In genomic region chr1:2234762-2235113, GRCh38 we compare ENCODE assay signal across 1 cellular context.
TF ChIP-seq lines count a peak whose summit lies in the region.

No MANE protein-coding gene starts in this region.

TF ChIP-seq in HepG2, 621 proteins besides CTCF, POLR2A, EP300 and RAD21 (continued from another document and continues in another):
- TF ChIP-seq ZNF142 (CRISPR knock-in tag; IDR thresholded peaks at IDR 0.05) (peak; percentile 96), TBX2 (CRISPR knock-in tag; IDR thresholded peaks at IDR 0.05; ENCODE audit: borderline replicate concordance) (peak; percentile 42), ZNF280D (CRISPR knock-in tag; IDR thresholded peaks at IDR 0.05) (0 out of 2 replicates have a peak, but pooled peaks have one; percentile 18), ARNT2 (CRISPR knock-in tag; IDR thresholded peaks at IDR 0.05; ENCODE audit: low read depth) (no peak), TFAP4 (IDR thresholded peaks at IDR 0.05; ENCODE audit: borderline replicate concordance, low read depth) (peak; percentile 24; the same call in 1 of the 2 replicates), DMAP1 (CRISPR knock-in tag; IDR thresholded peaks at IDR 0.05) (no peak; the same call in 1 of the 2 replicates), ZNF253 (CRISPR knock-in tag; IDR thresholded peaks at IDR 0.05; ENCODE audit: borderline replicate concordance) (no peak), SAP130 (CRISPR knock-in tag; IDR thresholded peaks at IDR 0.05; ENCODE audit: low read depth) (peak; percentile 50), ZNF552 (CRISPR knock-in tag; IDR thresholded peaks at IDR 0.05; ENCODE audit: borderline replicate concordance) (peak; percentile 98; the same call in 1 of the 2 replicates), ZFP90 (CRISPR knock-in tag; IDR thresholded peaks at IDR 0.05; ENCODE audit: borderline replicate concordance) (no peak), HNRNPH1 (optimal IDR thresholded peaks at IDR 0.05; ENCODE audit: low read depth, low read length) (no peak), ZNF292 (CRISPR knock-in tag; IDR thresholded peaks at IDR 0.05; ENCODE audit: borderline replicate concordance, low read depth) (0 out of 2 replicates have a peak, but pooled peaks have one; percentile 7), MXD4 (CRISPR knock-in tag; IDR thresholded peaks at IDR 0.05) (peak; percentile 20), GLMP (CRISPR knock-in tag; IDR thresholded peaks at IDR 0.05; ENCODE audit: borderline replicate concordance) (no peak), LCORL (IDR thresholded peaks at IDR 0.05) (no peak), LCORL (CRISPR knock-in tag; IDR thresholded peaks at IDR 0.05) (0 out of 2 replicates have a peak, but pooled peaks have one; percentile 41), GABPA (IDR thresholded peaks at IDR 0.05; ENCODE audit: low read depth, low read length) (no peak), GABPA (CRISPR knock-in tag; IDR thresholded peaks at IDR 0.05; ENCODE audit: low read depth) (0 out of 2 replicates have a peak, but pooled peaks have one; percentile 6), ZNF878 (CRISPR knock-in tag; IDR thresholded peaks at IDR 0.05) (no peak), KMT2A (CRISPR knock-in tag; IDR thresholded peaks at IDR 0.05) (peak; percentile 51; the same call in 1 of the 2 replicates), PCBP1 (IDR thresholded peaks at IDR 0.05; ENCODE audit: borderline replicate concordance, low read depth, low read length) (no peak), ZNF674 (CRISPR knock-in tag; IDR thresholded peaks at IDR 0.05; ENCODE audit: low read depth) (no peak), ZNF180 (CRISPR knock-in tag; IDR thresholded peaks at IDR 0.05; ENCODE audit: borderline replicate concordance, low read depth) (no peak), MIXL1 (CRISPR knock-in tag; IDR thresholded peaks at IDR 0.05) (no peak), YEATS2 (CRISPR knock-in tag; IDR thresholded peaks at IDR 0.05; ENCODE audit: borderline replicate concordance) (no peak), MNT (IDR thresholded peaks at IDR 0.05) (0 out of 2 replicates have a peak, but pooled peaks have one; percentile 20), ZXDC (CRISPR knock-in tag; IDR thresholded peaks at IDR 0.05) (peak; percentile 40; the same call in 1 of the 2 replicates), MXD3 (CRISPR knock-in tag; IDR thresholded peaks at IDR 0.05) (0 out of 2 replicates have a peak, but pooled peaks have one; percentile 10), FOXP1 (IDR thresholded peaks at IDR 0.05) (no peak), FOXP1 (CRISPR knock-in tag; IDR thresholded peaks at IDR 0.05) (peak; percentile 5; the same call in 1 of the 2 replicates), NR1H2 (CRISPR knock-in tag; IDR thresholded peaks at IDR 0.05; ENCODE audit: borderline replicate concordance, low read depth) (no peak), RERE (CRISPR knock-in tag; IDR thresholded peaks at IDR 0.05; ENCODE audit: low read depth) (no peak), RXRB (CRISPR knock-in tag; IDR thresholded peaks at IDR 0.05; ENCODE audit: borderline replicate concordance) (peak; percentile 21; the same call in 1 of the 2 replicates), ZNF431 (CRISPR knock-in tag; IDR thresholded peaks at IDR 0.05; ENCODE audit: borderline replicate concordance, low read depth) (0 out of 2 replicates have a peak, but pooled peaks have one; percentile 19)
